18 cellular contexts compared by ENCODE assay signal in the genomic region with DNA sequence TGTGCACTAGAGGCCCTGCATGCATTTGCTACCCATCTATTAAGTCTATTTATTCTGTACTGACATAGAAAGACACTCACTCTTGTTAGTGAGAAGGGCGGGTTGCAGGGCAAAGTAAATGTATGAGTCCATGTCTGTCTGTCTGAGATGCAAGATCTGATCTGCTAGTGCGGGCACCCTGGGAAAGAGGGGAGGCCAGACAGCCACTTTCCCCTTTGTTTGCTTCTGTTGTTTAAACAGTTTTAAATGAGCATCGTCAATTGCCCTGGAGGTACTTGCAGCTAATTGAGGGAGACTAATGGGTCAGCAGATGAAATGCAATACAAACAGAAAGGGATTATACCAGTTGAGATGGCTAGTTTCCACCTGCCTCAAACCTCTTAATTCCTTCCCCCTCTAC. TPM values are rescaled to one million over a fixed set of nuclear protein-coding genes. Genes with fewer than 3 reads are reported as not detected.
A peak's percentile ranks its signal among the peaks of the same experiment; 100 is the strongest.
DNase-seq lines count a peak whose midpoint lies in the region; ATAC-seq and TF ChIP-seq lines count a peak whose summit lies in the region.
"Had no signal": no experiment of that assay in that cellular context is flagged by ENCODE, and none has a peak within 500 bp of the region (broad histone marks: within the 10 kb centered on the region; RNA-seq: fewer than 3 reads in every experiment).

No MANE protein-coding gene starts in this region.

- CTCF ChIA-PET in activated CD8-positive, alpha-beta memory T cell treated with anti-CD3 and anti-CD28 coated beads, Interleukin-2, amount 10 ng/mL, durations not matched to agents 7 days and 5 days (lab: Charles Lee) = no interaction called here

- H3K36me3 Mint-ChIP-seq in activated CD8-positive, alpha-beta memory T cell treated with anti-CD3 and anti-CD28 coated beads, Interleukin-2, amount 10 ng/mL, durations not matched to agents 7 days and 5 days = no peaks in the 10 kb centered on the region

- peak overlapping the region; percentile 72; the same call in 1 of the 2 replicates for H3K27ac ChIP-seq in C4-2B
- H3K27ac ChIP-seq: PC-9 had no signal

- no peak overlapping the region for H3K4me3 Mint-ChIP-seq in activated CD8-positive, alpha-beta memory T cell treated with anti-CD3 and anti-CD28 coated beads, Interleukin-2, amount 10 ng/mL, durations not matched to agents 7 days and 5 days
- H3K4me3 Mint-ChIP-seq: activated CD4-positive, alpha-beta T cell treated with anti-CD3 and anti-CD28 coated beads, Interleukin-2, amount 10 ng/mL, durations not matched to agents 7 days and 5 days had no signal

- ATAC-seq in GM21367 (IDR thresholded peaks at IDR 0.05; ENCODE audit: unreplicated experiment) = no peak
- ATAC-seq in activated CD8-positive, alpha-beta memory T cell treated with anti-CD3 and anti-CD28 coated beads, Interleukin-2, amount 10 ng/mL, durations not matched to agents 7 days and 5 days = no peak
- ATAC-seq: esophagus mucosa, left colon had no signal

- H3K4me1 Mint-ChIP-seq in activated CD8-positive, alpha-beta memory T cell treated with anti-CD3 and anti-CD28 coated beads, Interleukin-2, amount 10 ng/mL, durations not matched to agents 7 days and 5 days = no peaks in the 10 kb centered on the region
- H3K4me1 Mint-ChIP-seq: activated CD4-positive, alpha-beta T cell treated with anti-CD3 and anti-CD28 coated beads, Interleukin-2, amount 10 ng/mL, durations not matched to agents 7 days and 5 days had no signal

- DNase-seq in NCI-H1105 treated with DMSO at 0.1 percent for 48 hours (lab: John Stamatoyannopoulos, UW) (peak; percentile 99), NCI-H2107 treated with DMSO at 0.1 percent for 48 hours (lab: John Stamatoyannopoulos, UW; ENCODE audit: unreplicated experiment) (peak; percentile 96), NCI-H774 (lab: John Stamatoyannopoulos, UW) (peak; percentile 95), amniotic stem cell (lab: John Stamatoyannopoulos, UW) (no peak)
- DNase-seq in activated CD8-positive, alpha-beta memory T cell treated with anti-CD3 and anti-CD28 coated beads, Interleukin-2, amount 10 ng/mL, durations not matched to agents 7 days and 5 days = no peak
- no peak for DNase-seq in activated CD4-positive, alpha-beta T cell treated with anti-CD3 and anti-CD28 coated beads for 4 hours
- DNase-seq: 8988T; activated CD4-positive, alpha-beta T cell treated with anti-CD3 and anti-CD28 coated beads, Interleukin-2, amount 10 ng/mL, durations not matched to agents 7 days and 5 days; activated gamma-delta T cell; BE2C; caudate nucleus; DMS 273 treated with DMSO at 0.1 percent for 48 hours; left colon; NCI-H226; PC-9 had no signal

- peaks cover 30% of the 10 kb centered on the region for H3K27me3 Mint-ChIP-seq in activated CD8-positive, alpha-beta memory T cell treated with anti-CD3 and anti-CD28 coated beads, Interleukin-2, amount 10 ng/mL, durations not matched to agents 7 days and 5 days

- TF ChIP-seq CTCF in C4-2B (conservative IDR thresholded peaks at IDR 0.05) = no peak

- no peak overlapping the region for H3K27ac Mint-ChIP-seq in activated CD8-positive, alpha-beta memory T cell treated with anti-CD3 and anti-CD28 coated beads, Interleukin-2, amount 10 ng/mL, durations not matched to agents 7 days and 5 days
- H3K27ac Mint-ChIP-seq: activated CD4-positive, alpha-beta T cell treated with anti-CD3 and anti-CD28 coated beads, Interleukin-2, amount 10 ng/mL, durations not matched to agents 7 days and 5 days had no signal

- H3K9me3 Mint-ChIP-seq in activated CD8-positive, alpha-beta memory T cell treated with anti-CD3 and anti-CD28 coated beads, Interleukin-2, amount 10 ng/mL, durations not matched to agents 7 days and 5 days (ENCODE audit: low read depth) = no peaks in the 10 kb centered on the region
- H3K9me3 Mint-ChIP-seq: activated CD4-positive, alpha-beta T cell treated with anti-CD3 and anti-CD28 coated beads, Interleukin-2, amount 10 ng/mL, durations not matched to agents 7 days and 5 days had no signal

RNA-seq across cellular contexts. Expression of a gene that starts 24.9 kb away (rescaled TPM):
- total RNA-seq in activated CD8-positive, alpha-beta memory T cell treated with anti-CD3 and anti-CD28 coated beads, Interleukin-2, amount 10 ng/mL, durations not matched to agents 7 days and 5 days = not detected
- total RNA-seq: activated CD4-positive, alpha-beta T cell treated with anti-CD3 and anti-CD28 coated beads, Interleukin-2, amount 10 ng/mL, durations not matched to agents 7 days and 5 days; PC-9 had no signal

RNA-seq across cellular contexts. Expression of a gene that starts 58.2 kb away (rescaled TPM):
- total RNA-seq in activated CD8-positive, alpha-beta memory T cell treated with anti-CD3 and anti-CD28 coated beads, Interleukin-2, amount 10 ng/mL, durations not matched to agents 7 days and 5 days = 1 to 10 TPM; 7.0 to 7.1 TPM

Comparison
In these comparisons a context has a peak if more than half of its experiments do, and no peak if none do; other contexts are left out.
1. DNase-seq: peak in NCI-H1105 treated with DMSO at 0.1 percent for 48 hours (single experiment), NCI-H2107 treated with DMSO at 0.1 percent for 48 hours (single experiment) and NCI-H774 (single experiment); none in activated CD8-positive, alpha-beta memory T cell treated with anti-CD3 and anti-CD28 coated beads, Interleukin-2, amount 10 ng/mL, durations not matched to agents 7 days and 5 days (single experiment), amniotic stem cell (single experiment) and activated CD4-positive, alpha-beta T cell treated with anti-CD3 and anti-CD28 coated beads for 4 hours (0 of 2).